In the genomic region with DNA sequence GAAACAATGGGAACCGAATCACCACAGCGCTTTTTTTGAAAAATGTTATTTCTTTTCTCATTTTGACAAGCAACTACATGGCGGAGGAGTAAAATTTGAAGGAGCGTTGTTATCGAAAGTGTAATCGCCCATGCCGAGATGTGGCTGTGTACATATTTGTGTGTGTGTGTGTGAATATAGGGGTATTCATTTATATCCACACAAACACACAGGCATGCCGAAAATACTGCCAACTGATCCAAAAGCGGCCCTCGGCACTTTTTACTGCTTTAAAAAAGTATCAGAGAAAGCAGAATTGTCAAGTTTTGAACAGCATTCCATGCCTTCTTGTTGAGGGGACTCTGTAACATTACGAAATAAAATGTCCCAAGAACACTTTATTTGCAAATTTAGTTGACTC, we compare ENCODE assay signal across 9 cellular contexts. TPM values are rescaled to one million over a fixed set of nuclear protein-coding genes. Genes with fewer than 3 reads are reported as not detected.
DNase-seq lines count a peak whose midpoint lies in the region; TF ChIP-seq lines count a peak whose summit lies in the region.
"Had no signal": no experiment of that assay in that cellular context is flagged by ENCODE, and none has a peak within 500 bp of the region (broad histone marks: within the 10 kb centered on the region; RNA-seq: fewer than 3 reads in every experiment).

No MANE protein-coding gene starts in this region.

- H3K36me3 ChIP-seq in WERI-Rb-1 (no peaks in the 10 kb centered on the region), iPS DF 6.9 (ENCODE audit: control insufficient read depth, insufficient read depth, low read length) (no peaks in the 10 kb centered on the region; the same call in 1 of the 2 replicates), smooth muscle cell (ENCODE audit: low read depth) (no peaks in the 10 kb centered on the region)
- H3K36me3 ChIP-seq: BLaER1 treated with 17β-estradiol and CSF1 and Interleukin-3, amounts not matched to agents 10 nM and 100 nM had no signal

- peak overlapping the region; percentile 94 for H3K4me2 ChIP-seq in smooth muscle cell

- peak overlapping the region; percentile 78 for H3K9ac ChIP-seq in smooth muscle cell (ENCODE audit: low read depth)
- H3K9ac ChIP-seq: BLaER1 treated with 17β-estradiol and CSF1 and Interleukin-3, amounts not matched to agents 10 nM and 100 nM had no signal

- H2AFZ ChIP-seq in smooth muscle cell (ENCODE audit: low read depth): peak overlapping the region; percentile 73

- H3K4me3 ChIP-seq in WERI-Rb-1 (ENCODE audit: low read depth, low read length) (peak overlapping the region; percentile 89), iPS DF 6.9 (ENCODE audit: low read length) (peak overlapping the region; percentile 58), smooth muscle cell (peak overlapping the region; percentile 71)

- H3K79me2 ChIP-seq in smooth muscle cell (ENCODE audit: low read depth): peaks cover 51% of the 10 kb centered on the region

- H4K20me1 ChIP-seq in smooth muscle cell (ENCODE audit: low read depth): no peaks in the 10 kb centered on the region

- WGBS in iPS DF 6.9 (ENCODE audit: insufficient coverage, insufficient read length): no CpG with 5 or more reads among the region's 11 CpGs
- under 1% methylated on average over 11 of the region's 11 CpGs for WGBS in smooth muscle cell (ENCODE audit: low lambda C conversion rate)

- H3K27ac ChIP-seq in WERI-Rb-1 (peak overlapping the region; percentile 70), iPS DF 6.9 (ENCODE audit: low read length) (no peak overlapping the region), smooth muscle cell (ENCODE audit: low read depth) (peak overlapping the region; percentile 66)
- H3K27ac ChIP-seq: BLaER1 treated with 17β-estradiol and CSF1 and Interleukin-3, amounts not matched to agents 10 nM and 100 nM had no signal

- DNase-seq in NCI-H1417 (lab: John Stamatoyannopoulos, UW) (peak; percentile 59 to 77 (median 74)), NCI-H1417 treated with DMSO at 0.1 percent for 48 hours (lab: John Stamatoyannopoulos, UW) (no peak), WERI-Rb-1 (no peak), iPS DF 6.9 (ENCODE audit: low read depth, low spot score) (no peak), smooth muscle cell (lab: John Stamatoyannopoulos, UW; ENCODE audit: unreplicated experiment) (no peak), T-helper 9 cell (no peak)
- no peak for DNase-seq in activated effector memory CD4-positive, alpha-beta T cell treated with Interleukin-2 at 50 U/mL for 16 hours
- no peak for DNase-seq in activated CD4-positive, CD25-positive, alpha-beta regulatory T cell treated with anti-CD3 and anti-CD28 coated beads, Interleukin-2, amount 50 U/mL, for 72 hours

- TF ChIP-seq CTCF in WERI-Rb-1 (IDR thresholded peaks at IDR 0.05; ENCODE audit: low read depth, low read length): no peak
- TF ChIP-seq CTCF in smooth muscle cell (IDR thresholded peaks at IDR 0.05; ENCODE audit: borderline replicate concordance, insufficient read depth, poor library complexity, severe bottlenecking): no peak

- H3K27me3 ChIP-seq in WERI-Rb-1 (ENCODE audit: insufficient read depth, low read depth, severe bottlenecking) (no peaks in the 10 kb centered on the region), iPS DF 6.9 (ENCODE audit: control insufficient read depth, insufficient read depth, low read length) (no peaks in the 10 kb centered on the region), smooth muscle cell (ENCODE audit: low read depth) (no peaks in the 10 kb centered on the region)

- no peaks in the 10 kb centered on the region; the same call in 1 of the 2 replicates for H3K4me1 ChIP-seq in iPS DF 6.9 (ENCODE audit: control insufficient read depth, insufficient read depth, low read length)
- H3K4me1 ChIP-seq in smooth muscle cell (ENCODE audit: low read depth): peaks cover 33% of the 10 kb centered on the region

- peaks cover 15% of the 10 kb centered on the region for H3F3A ChIP-seq in smooth muscle cell (ENCODE audit: low read depth)

- H3K9me3 ChIP-seq in WERI-Rb-1 (ENCODE audit: severe bottlenecking) (no peaks in the 10 kb centered on the region), iPS DF 6.9 (ENCODE audit: control insufficient read depth, insufficient read depth, low read length) (no peaks in the 10 kb centered on the region), smooth muscle cell (replicated peaks; ENCODE audit: low read depth) (no peaks in the 10 kb centered on the region)
- H3K9me3 ChIP-seq: BLaER1 treated with 17β-estradiol and CSF1 and Interleukin-3, amounts not matched to agents 10 nM and 100 nM had no signal

RNA-seq across cellular contexts. Expression of a gene that starts 1.1 kb away (rescaled TPM):
- 53.4 and 70.8 TPM in 2 replicates for total RNA-seq in smooth muscle cell
- polyA plus RNA-seq in smooth muscle cell: 8.1 and 16.1 TPM in 2 replicates

Comparison
In these comparisons a context has a peak if more than half of its experiments do, and no peak if none do; other contexts are left out.
1. DNase-seq: peak in NCI-H1417 (3 of 3); none in NCI-H1417 treated with DMSO at 0.1 percent for 48 hours (single experiment), WERI-Rb-1 (single experiment), iPS DF 6.9 (single experiment), smooth muscle cell (single experiment), activated effector memory CD4-positive, alpha-beta T cell treated with Interleukin-2 at 50 U/mL for 16 hours (single experiment), T-helper 9 cell (single experiment) and activated CD4-positive, CD25-positive, alpha-beta regulatory T cell treated with anti-CD3 and anti-CD28 coated beads, Interleukin-2, amount 50 U/mL, for 72 hours (single experiment).
2. Peak in every context shown above with its lines, with median percentiles within 50 percentile points of each other: H3K4me3 ChIP-seq.